In the genomic region with DNA sequence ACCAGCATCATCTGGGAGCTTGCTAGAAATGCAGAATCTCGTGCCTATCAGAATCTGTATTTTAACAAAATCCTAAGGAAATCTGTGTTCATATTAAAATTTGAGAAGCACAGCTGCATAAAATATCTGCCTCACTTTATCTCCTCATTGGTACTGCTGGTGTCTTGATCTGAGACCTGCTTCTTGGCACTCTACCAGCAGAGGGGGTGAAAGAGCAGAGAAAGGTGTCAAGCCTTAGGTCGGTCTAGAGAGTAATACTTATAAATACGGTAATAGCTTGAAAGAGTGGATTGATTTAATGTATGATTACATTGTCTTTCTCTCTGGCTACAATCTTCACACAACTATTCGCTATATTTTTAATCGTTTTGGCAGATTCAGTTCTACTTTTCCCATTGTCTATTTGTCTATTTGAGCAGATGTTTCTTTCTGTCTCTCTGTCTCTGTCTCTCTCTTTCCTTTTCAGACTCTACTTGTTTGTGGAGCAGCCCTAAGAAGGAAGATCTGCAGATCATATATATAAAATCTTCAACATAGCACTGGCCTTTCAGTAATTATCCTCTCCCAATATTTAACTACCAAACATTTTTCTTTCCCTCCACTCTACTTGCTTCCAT, we compare ENCODE assay signal across 8 cellular contexts. TPM values are rescaled to one million over a fixed set of nuclear protein-coding genes. Genes with fewer than 3 reads are reported as not detected.
DNase-seq lines count a peak whose midpoint lies in the region; ATAC-seq and TF ChIP-seq lines count a peak whose summit lies in the region.

No MANE protein-coding gene starts in this region.

- H3K4me3 ChIP-seq in WI38 (ENCODE audit: low read depth, low read length) (no peak overlapping the region), thyroid gland (replicated peaks in 1 of 3) (no peak overlapping the region)

- peak; percentile 24 for DNase-seq in AG20443 (ENCODE audit: low spot score)
- peak; percentile 20 for DNase-seq in NCI-H2171 (lab: John Stamatoyannopoulos, UW)
- DNase-seq in chondrocyte (ENCODE audit: low spot score), result no peak
- peak; percentile 76 for DNase-seq in myocyte (ENCODE audit: low read depth)
- DNase-seq in thyroid gland, result peak; percentile 42 to 50

- peaks cover 12% of the 10 kb centered on the region for H3K27me3 Mint-ChIP-seq in chondrocyte (ENCODE audit: low read depth)

- peak; percentile 97 for ATAC-seq in GM18870 (IDR thresholded peaks at IDR 0.05; ENCODE audit: unreplicated experiment)
- peak; percentile 96 for ATAC-seq in HG03066 (IDR thresholded peaks at IDR 0.05; ENCODE audit: low read depth, unreplicated experiment)

- no peaks in the 10 kb centered on the region for H3K9me3 Mint-ChIP-seq in chondrocyte (ENCODE audit: low read depth)

- H3K27me3 ChIP-seq in thyroid gland, result no peaks in the 10 kb centered on the region

- 3 to 9% methylated on average over 5 of the region's 5 CpGs for WGBS in thyroid gland, 2 donors

- no peaks in the 10 kb centered on the region for H3K36me3 ChIP-seq in thyroid gland

- no peak overlapping the region for H3K27ac Mint-ChIP-seq in chondrocyte (ENCODE audit: unreplicated experiment)

- peaks cover 4% of the 10 kb centered on the region for H3K4me1 Mint-ChIP-seq in chondrocyte (ENCODE audit: low read depth)

- TF ChIP-seq CTCF in WI38 (IDR thresholded peaks at IDR 0.05; ENCODE audit: low read depth, low read length) (peak; percentile 65), chondrocyte (IDR thresholded peaks at IDR 0.05) (peak; percentile 85), thyroid gland (IDR thresholded peaks at IDR 0.05) (peak in 1 of 6 experiments; percentile 36)

- no peaks in the 10 kb centered on the region for H3K9me3 ChIP-seq in thyroid gland

- no peak overlapping the region for H3K27ac ChIP-seq in thyroid gland

- H3K36me3 Mint-ChIP-seq in chondrocyte (ENCODE audit: low read depth), result no peaks in the 10 kb centered on the region

- no peak for TF ChIP-seq POLR2A in thyroid gland (IDR thresholded peaks at IDR 0.05)

- no peaks in the 10 kb centered on the region for H3K4me1 ChIP-seq in thyroid gland

- intact Hi-C loops in thyroid gland (cut with DNase I), result no loop called here

- H3K4me3 Mint-ChIP-seq in chondrocyte (ENCODE audit: unreplicated experiment), result no peak overlapping the region

RNA-seq across cellular contexts. Expression of gene GCG, which starts 1.7 kb away (rescaled TPM):
- total RNA-seq in chondrocyte (0.31 TPM in 1 of 3 replicates, not detected in the others), myocyte (not detected in 2 replicates), thyroid gland (not detected)
- not detected for polyA plus RNA-seq in myocyte (2012)
